10 cellular contexts compared by ENCODE assay signal in genomic region chr6:105272783-105273182, GRCh38.
DNase-seq lines count a peak whose midpoint lies in the region; ATAC-seq, FAIRE-seq and TF ChIP-seq lines count a peak whose summit lies in the region.
"Had no signal": no experiment of that assay in that cellular context is flagged by ENCODE, and none has a peak within 500 bp of the region (broad histone marks: within the 10 kb centered on the region; RNA-seq: fewer than 3 reads in every experiment).

No MANE protein-coding gene starts in this region.

- no peak overlapping the region for H3K27ac ChIP-seq in pancreas

- H3K36me3 ChIP-seq in pancreas, result peaks cover 0 to 7% (median 3%) of the 10 kb centered on the region in 3 donors

- H3K4me3 ChIP-seq in foreskin fibroblast (ENCODE audit: low read depth in 1 of 2, low read length in 2 of 2) (no peak overlapping the region), pancreas (no peak overlapping the region)

- ATAC-seq in pancreas (peak; percentile 82 to 95 (median 90)), HG02885 (IDR thresholded peaks at IDR 0.05; ENCODE audit: poor library complexity, unreplicated experiment) (no peak), HG02678 (IDR thresholded peaks at IDR 0.05; ENCODE audit: unreplicated experiment) (no peak)

- TF ChIP-seq CTCF in foreskin fibroblast (IDR thresholded peaks at IDR 0.05; ENCODE audit: low read depth, low read length) (no peak), pancreas (IDR thresholded peaks at IDR 0.05) (no peak)

- H3K9me3 ChIP-seq in pancreas, result no peaks in the 10 kb centered on the region

- 2 to 6% methylated on average over 6 of the region's 6 CpGs for WGBS in pancreas, 2 donors

- no peaks in the 10 kb centered on the region for H3K27me3 ChIP-seq in pancreas

- peaks cover 0 to 4% (median 0%) of the 10 kb centered on the region in 3 donors for H3K4me1 ChIP-seq in pancreas

- no peak for FAIRE-seq in pancreas (lab: Jason Lieb, UNC)
- FAIRE-seq: endometrium had no signal

- DNase-seq in ELR (ENCODE audit: low read depth), result peak; percentile 21
- peak; percentile 34 for DNase-seq in NCI-H2227 treated with DMSO at 0.1 percent for 48 hours (lab: John Stamatoyannopoulos, UW)
- peak; percentile 13 to 58 for DNase-seq in foreskin fibroblast
- peak in 5 of 6 donors; percentile 19 to 60 (median 47) for DNase-seq in pancreas
- DNase-seq in SW480 (ENCODE audit: low spot score), result no peak
- DNase-seq in pons (ENCODE audit: low spot score), result no peak
- DNase-seq: activated naive CD4-positive, alpha-beta T cell had no signal

- intact Hi-C loops in pancreas (cut with DNase I), result no loop called here

Comparison
In these comparisons a context has a peak if more than half of its experiments do, and no peak if none do; other contexts are left out.
1. DNase-seq: peak in ELR (single experiment), NCI-H2227 treated with DMSO at 0.1 percent for 48 hours (single experiment), foreskin fibroblast (2 of 2) and pancreas (5 of 6); none in SW480 (single experiment) and pons (single experiment).
2. ATAC-seq: peak in pancreas (4 of 4); none in HG02885 (single experiment) and HG02678 (single experiment).